1 cellular context compared by ENCODE assay signal in the genomic region with DNA sequence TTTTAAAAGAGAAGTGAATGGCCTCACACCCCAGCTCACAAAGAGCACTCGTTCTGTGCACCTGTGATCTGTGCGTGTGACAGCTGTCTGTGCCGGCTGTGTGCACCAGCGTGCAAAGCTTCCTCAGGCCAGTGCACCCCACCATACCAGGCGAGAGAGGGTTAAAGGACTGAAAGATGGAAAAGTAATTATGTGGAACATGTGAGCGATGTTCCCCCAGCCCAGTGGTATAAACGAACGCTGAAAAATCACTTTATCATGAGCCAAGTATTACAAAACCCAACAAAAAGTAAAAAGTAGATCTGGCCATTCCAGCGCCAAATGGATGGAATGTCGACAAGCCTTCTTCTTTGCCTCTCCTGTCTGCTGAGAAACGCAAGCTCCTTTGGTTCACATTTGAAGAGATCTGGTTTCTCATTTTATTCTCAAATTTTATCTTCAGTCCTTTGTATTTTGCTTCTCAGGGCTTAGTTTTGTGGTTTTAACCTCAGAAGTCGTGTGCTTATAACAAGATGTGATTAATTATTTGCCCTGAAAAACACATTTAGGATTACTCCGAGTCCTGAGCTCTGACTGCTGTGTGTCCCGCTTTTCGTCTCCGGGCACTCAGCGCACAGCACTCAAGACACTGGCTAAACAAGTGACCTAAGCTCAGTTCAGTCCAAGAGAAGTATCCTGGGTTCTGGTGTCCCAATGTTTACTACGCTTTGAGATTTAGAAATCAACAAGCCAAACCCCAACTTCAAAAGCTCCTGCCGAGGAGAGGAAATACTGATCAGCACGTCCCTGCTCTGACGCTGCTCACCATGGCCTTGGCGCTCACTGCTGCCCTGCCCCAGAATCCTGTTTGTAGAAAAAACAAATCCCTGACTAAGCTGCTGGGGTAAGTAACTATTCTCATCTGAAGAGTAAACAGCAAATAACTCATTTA.
A peak's percentile ranks its signal among the peaks of the same experiment; 100 is the strongest.
TF ChIP-seq lines count a peak whose summit lies in the region.

No MANE protein-coding gene starts in this region.

TF ChIP-seq in HepG2, 621 proteins besides CTCF, POLR2A, EP300 and RAD21 (continued from another document and continues in another):
- TF ChIP-seq, protein P1, sequence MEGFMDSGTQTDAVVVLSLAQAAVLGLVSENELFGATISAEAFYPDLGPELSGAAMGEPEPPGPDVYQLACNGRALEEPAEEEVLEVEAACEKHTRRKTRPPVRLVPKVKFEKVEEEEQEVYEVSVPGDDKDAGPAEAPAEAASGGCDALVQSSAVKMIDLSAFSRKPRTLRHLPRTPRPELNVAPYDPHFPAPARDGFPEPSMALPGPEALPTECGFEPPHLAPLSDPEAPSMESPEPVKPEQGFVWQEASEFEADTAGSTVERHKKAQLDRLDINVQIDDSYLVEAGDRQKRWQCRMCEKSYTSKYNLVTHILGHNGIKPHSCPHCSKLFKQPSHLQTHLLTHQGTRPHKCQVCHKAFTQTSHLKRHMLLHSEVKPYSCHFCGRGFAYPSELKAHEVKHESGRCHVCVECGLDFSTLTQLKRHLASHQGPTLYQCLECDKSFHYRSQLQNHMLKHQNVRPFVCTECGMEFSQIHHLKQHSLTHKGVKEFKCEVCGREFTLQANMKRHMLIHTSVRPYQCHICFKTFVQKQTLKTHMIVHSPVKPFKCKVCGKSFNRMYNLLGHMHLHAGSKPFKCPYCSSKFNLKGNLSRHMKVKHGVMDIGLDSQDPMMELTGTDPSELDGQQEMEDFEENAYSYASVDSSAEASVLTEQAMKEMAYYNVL (CRISPR knock-in tag; IDR thresholded peaks at IDR 0.05; ENCODE audit: borderline replicate concordance): no peak
- TF ChIP-seq, protein P2, sequence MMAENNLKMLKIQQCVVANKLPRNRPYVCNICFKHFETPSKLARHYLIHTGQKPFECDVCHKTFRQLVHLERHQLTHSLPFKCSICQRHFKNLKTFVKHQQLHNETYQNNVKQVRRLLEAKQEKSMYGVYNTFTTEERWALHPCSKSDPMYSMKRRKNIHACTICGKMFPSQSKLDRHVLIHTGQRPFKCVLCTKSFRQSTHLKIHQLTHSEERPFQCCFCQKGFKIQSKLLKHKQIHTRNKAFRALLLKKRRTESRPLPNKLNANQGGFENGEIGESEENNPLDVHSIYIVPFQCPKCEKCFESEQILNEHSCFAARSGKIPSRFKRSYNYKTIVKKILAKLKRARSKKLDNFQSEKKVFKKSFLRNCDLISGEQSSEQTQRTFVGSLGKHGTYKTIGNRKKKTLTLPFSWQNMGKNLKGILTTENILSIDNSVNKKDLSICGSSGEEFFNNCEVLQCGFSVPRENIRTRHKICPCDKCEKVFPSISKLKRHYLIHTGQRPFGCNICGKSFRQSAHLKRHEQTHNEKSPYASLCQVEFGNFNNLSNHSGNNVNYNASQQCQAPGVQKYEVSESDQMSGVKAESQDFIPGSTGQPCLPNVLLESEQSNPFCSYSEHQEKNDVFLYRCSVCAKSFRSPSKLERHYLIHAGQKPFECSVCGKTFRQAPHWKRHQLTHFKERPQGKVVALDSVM (CRISPR knock-in tag; IDR thresholded peaks at IDR 0.05): no peak
- TF ChIP-seq, protein P3, sequence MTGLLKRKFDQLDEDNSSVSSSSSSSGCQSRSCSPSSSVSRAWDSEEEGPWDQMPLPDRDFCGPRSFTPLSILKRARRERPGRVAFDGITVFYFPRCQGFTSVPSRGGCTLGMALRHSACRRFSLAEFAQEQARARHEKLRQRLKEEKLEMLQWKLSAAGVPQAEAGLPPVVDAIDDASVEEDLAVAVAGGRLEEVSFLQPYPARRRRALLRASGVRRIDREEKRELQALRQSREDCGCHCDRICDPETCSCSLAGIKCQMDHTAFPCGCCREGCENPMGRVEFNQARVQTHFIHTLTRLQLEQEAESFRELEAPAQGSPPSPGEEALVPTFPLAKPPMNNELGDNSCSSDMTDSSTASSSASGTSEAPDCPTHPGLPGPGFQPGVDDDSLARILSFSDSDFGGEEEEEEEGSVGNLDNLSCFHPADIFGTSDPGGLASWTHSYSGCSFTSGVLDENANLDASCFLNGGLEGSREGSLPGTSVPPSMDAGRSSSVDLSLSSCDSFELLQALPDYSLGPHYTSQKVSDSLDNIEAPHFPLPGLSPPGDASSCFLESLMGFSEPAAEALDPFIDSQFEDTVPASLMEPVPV (CRISPR knock-in tag; IDR thresholded peaks at IDR 0.05): no peak
- no peak for TF ChIP-seq SIN3A (IDR thresholded peaks at IDR 0.05; ENCODE audit: borderline replicate concordance, low read depth, low read length)
- no peak for TF ChIP-seq ZFP62 (CRISPR knock-in tag; IDR thresholded peaks at IDR 0.05)
- no peak for TF ChIP-seq ZNF7 (CRISPR knock-in tag; IDR thresholded peaks at IDR 0.05)
- no peak for TF ChIP-seq ETV6 (CRISPR knock-in tag; conservative IDR thresholded peaks at IDR 0.05)
- no peak for TF ChIP-seq SMARCC2 (IDR thresholded peaks at IDR 0.05)
- TF ChIP-seq HNRNPK (IDR thresholded peaks at IDR 0.05; ENCODE audit: low read depth, low read length, poor library complexity, severe bottlenecking): no peak
- TF ChIP-seq, protein P4, sequence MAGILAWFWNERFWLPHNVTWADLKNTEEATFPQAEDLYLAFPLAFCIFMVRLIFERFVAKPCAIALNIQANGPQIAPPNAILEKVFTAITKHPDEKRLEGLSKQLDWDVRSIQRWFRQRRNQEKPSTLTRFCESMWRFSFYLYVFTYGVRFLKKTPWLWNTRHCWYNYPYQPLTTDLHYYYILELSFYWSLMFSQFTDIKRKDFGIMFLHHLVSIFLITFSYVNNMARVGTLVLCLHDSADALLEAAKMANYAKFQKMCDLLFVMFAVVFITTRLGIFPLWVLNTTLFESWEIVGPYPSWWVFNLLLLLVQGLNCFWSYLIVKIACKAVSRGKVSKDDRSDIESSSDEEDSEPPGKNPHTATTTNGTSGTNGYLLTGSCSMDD (CRISPR knock-in tag; IDR thresholded peaks at IDR 0.05): no peak
- TF ChIP-seq SSRP1 (CRISPR knock-in tag; IDR thresholded peaks at IDR 0.05): no peak
- TF ChIP-seq, protein P5, sequence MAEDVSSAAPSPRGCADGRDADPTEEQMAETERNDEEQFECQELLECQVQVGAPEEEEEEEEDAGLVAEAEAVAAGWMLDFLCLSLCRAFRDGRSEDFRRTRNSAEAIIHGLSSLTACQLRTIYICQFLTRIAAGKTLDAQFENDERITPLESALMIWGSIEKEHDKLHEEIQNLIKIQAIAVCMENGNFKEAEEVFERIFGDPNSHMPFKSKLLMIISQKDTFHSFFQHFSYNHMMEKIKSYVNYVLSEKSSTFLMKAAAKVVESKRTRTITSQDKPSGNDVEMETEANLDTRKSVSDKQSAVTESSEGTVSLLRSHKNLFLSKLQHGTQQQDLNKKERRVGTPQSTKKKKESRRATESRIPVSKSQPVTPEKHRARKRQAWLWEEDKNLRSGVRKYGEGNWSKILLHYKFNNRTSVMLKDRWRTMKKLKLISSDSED (CRISPR knock-in tag; IDR thresholded peaks at IDR 0.05): no peak
- TF ChIP-seq SMC3 (IDR thresholded peaks at IDR 0.05; ENCODE audit: low read length): no peak
- TF ChIP-seq ZFP82 (CRISPR knock-in tag; IDR thresholded peaks at IDR 0.05; ENCODE audit: borderline replicate concordance): no peak
- TF ChIP-seq RAD51 (IDR thresholded peaks at IDR 0.05; ENCODE audit: borderline replicate concordance): no peak
- TF ChIP-seq MZF1 (CRISPR knock-in tag; IDR thresholded peaks at IDR 0.05; ENCODE audit: borderline replicate concordance): no peak
- peak; percentile 87 for TF ChIP-seq ZBTB38 (CRISPR knock-in tag; IDR thresholded peaks at IDR 0.05)
- TF ChIP-seq, protein P6, sequence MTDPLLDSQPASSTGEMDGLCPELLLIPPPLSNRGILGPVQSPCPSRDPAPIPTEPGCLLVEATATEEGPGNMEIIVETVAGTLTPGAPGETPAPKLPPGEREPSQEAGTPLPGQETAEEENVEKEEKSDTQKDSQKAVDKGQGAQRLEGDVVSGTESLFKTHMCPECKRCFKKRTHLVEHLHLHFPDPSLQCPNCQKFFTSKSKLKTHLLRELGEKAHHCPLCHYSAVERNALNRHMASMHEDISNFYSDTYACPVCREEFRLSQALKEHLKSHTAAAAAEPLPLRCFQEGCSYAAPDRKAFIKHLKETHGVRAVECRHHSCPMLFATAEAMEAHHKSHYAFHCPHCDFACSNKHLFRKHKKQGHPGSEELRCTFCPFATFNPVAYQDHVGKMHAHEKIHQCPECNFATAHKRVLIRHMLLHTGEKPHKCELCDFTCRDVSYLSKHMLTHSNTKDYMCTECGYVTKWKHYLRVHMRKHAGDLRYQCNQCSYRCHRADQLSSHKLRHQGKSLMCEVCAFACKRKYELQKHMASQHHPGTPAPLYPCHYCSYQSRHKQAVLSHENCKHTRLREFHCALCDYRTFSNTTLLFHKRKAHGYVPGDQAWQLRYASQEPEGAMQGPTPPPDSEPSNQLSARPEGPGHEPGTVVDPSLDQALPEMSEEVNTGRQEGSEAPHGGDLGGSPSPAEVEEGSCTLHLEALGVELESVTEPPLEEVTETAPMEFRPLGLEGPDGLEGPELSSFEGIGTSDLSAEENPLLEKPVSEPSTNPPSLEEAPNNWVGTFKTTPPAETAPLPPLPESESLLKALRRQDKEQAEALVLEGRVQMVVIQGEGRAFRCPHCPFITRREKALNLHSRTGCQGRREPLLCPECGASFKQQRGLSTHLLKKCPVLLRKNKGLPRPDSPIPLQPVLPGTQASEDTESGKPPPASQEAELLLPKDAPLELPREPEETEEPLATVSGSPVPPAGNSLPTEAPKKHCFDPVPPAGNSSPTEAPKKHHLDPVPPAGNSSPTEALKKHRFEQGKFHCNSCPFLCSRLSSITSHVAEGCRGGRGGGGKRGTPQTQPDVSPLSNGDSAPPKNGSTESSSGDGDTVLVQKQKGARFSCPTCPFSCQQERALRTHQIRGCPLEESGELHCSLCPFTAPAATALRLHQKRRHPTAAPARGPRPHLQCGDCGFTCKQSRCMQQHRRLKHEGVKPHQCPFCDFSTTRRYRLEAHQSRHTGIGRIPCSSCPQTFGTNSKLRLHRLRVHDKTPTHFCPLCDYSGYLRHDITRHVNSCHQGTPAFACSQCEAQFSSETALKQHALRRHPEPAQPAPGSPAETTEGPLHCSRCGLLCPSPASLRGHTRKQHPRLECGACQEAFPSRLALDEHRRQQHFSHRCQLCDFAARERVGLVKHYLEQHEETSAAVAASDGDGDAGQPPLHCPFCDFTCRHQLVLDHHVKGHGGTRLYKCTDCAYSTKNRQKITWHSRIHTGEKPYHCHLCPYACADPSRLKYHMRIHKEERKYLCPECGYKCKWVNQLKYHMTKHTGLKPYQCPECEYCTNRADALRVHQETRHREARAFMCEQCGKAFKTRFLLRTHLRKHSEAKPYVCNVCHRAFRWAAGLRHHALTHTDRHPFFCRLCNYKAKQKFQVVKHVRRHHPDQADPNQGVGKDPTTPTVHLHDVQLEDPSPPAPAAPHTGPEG (CRISPR knock-in tag; IDR thresholded peaks at IDR 0.05): no peak
- TF ChIP-seq MYC (CRISPR knock-in tag; IDR thresholded peaks at IDR 0.05; ENCODE audit: borderline replicate concordance): no peak
- TF ChIP-seq HMG20B (CRISPR knock-in tag; conservative IDR thresholded peaks at IDR 0.05): no peak
- no peak for TF ChIP-seq ZNF12 (CRISPR knock-in tag; IDR thresholded peaks at IDR 0.05)
- TF ChIP-seq, protein P7, sequence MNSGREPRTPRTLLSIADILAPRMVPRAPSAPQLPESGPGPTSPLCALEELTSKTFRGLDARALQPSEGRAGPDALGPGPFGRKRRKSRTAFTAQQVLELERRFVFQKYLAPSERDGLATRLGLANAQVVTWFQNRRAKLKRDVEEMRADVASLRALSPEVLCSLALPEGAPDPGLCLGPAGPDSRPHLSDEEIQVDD (CRISPR knock-in tag; IDR thresholded peaks at IDR 0.05; ENCODE audit: borderline replicate concordance): no peak
- TF ChIP-seq, protein P8, sequence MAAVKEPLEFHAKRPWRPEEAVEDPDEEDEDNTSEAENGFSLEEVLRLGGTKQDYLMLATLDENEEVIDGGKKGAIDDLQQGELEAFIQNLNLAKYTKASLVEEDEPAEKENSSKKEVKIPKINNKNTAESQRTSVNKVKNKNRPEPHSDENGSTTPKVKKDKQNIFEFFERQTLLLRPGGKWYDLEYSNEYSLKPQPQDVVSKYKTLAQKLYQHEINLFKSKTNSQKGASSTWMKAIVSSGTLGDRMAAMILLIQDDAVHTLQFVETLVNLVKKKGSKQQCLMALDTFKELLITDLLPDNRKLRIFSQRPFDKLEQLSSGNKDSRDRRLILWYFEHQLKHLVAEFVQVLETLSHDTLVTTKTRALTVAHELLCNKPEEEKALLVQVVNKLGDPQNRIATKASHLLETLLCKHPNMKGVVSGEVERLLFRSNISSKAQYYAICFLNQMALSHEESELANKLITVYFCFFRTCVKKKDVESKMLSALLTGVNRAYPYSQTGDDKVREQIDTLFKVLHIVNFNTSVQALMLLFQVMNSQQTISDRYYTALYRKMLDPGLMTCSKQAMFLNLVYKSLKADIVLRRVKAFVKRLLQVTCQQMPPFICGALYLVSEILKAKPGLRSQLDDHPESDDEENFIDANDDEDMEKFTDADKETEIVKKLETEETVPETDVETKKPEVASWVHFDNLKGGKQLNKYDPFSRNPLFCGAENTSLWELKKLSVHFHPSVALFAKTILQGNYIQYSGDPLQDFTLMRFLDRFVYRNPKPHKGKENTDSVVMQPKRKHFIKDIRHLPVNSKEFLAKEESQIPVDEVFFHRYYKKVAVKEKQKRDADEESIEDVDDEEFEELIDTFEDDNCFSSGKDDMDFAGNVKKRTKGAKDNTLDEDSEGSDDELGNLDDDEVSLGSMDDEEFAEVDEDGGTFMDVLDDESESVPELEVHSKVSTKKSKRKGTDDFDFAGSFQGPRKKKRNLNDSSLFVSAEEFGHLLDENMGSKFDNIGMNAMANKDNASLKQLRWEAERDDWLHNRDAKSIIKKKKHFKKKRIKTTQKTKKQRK (IDR thresholded peaks at IDR 0.05; ENCODE audit: low read length): no peak
